Comparison of ENCODE assay signal across 10 cellular contexts in the genomic region with DNA sequence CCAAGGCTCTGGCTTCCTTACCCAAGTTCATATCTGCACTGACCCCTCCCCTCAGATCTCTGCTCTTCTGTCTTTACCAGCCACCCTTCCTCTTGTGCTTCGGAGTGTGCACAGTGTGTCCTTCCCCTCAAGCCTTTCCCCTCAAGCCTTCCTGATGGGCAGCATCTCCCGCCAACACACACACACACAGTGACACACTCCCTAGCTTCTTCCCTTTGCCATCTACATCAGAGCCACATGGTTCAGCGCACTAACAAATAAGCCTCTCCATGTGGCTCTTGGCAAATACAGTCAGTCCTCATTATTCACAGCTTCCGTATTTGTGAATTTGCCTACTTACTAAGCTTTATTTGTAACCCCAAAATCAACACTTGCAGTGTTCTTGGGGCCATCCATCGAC. TPM values are rescaled to one million over a fixed set of nuclear protein-coding genes. Genes with fewer than 3 reads are reported as not detected.
DNase-seq lines count a peak whose midpoint lies in the region; ATAC-seq and TF ChIP-seq lines count a peak whose summit lies in the region.
"Had no signal": no experiment of that assay in that cellular context is flagged by ENCODE, and none has a peak within 500 bp of the region (broad histone marks: within the 10 kb centered on the region; RNA-seq: fewer than 3 reads in every experiment).

No MANE protein-coding gene starts in this region.

- H3K27ac ChIP-seq in right atrium auricular region: peak overlapping the region; percentile 64 to 71

- H3K27me3 ChIP-seq in right atrium auricular region: no peaks in the 10 kb centered on the region

- H3K27me3 Mint-ChIP-seq in activated CD4-positive, alpha-beta memory T cell treated with anti-CD3 and anti-CD28 coated beads for 36 hours: no peaks in the 10 kb centered on the region

- CTCF ChIA-PET in activated CD4-positive, alpha-beta memory T cell treated with anti-CD3 and anti-CD28 coated beads for 36 hours (lab: Charles Lee): interaction anchor here (0.9 to 6.1 kb wide), 7 partner anchors 14 to 66 kb away, joined by 3 to 27 read pairs (median 3); no protein-coding TSS in a partner anchor

- no peaks in the 10 kb centered on the region for H3K9me3 ChIP-seq in right atrium auricular region

- intact Hi-C loops in activated CD4-positive, alpha-beta memory T cell treated with anti-CD3 and anti-CD28 coated beads for 36 hours (cut with micrococcal nuclease): no loop called here

- no peak for TF ChIP-seq CTCF in right atrium auricular region (IDR thresholded peaks at IDR 0.05)

- H3K36me3 ChIP-seq in right atrium auricular region: no peaks in the 10 kb centered on the region

- H3K4me3 Mint-ChIP-seq in activated CD4-positive, alpha-beta memory T cell treated with anti-CD3 and anti-CD28 coated beads for 36 hours: no peak overlapping the region
- H3K4me3 Mint-ChIP-seq in stimulated activated effector memory CD8-positive, alpha-beta T cell treated with anti-CD3 and anti-CD28 coated beads, Interleukin-12 subunit alpha, Interleukin-12 subunit beta, amount 100 ng/mL, for 72 hours: no peak overlapping the region

- H3K4me3 ChIP-seq in right atrium auricular region: no peak overlapping the region

- peak; percentile 71 for DNase-seq in KBM-7
- no peak for DNase-seq in activated CD4-positive, alpha-beta memory T cell treated with anti-CD3 and anti-CD28 coated beads for 36 hours
- no peak for DNase-seq in right atrium auricular region (ENCODE audit: low spot score)
- no peak for DNase-seq in stimulated activated effector memory CD8-positive, alpha-beta T cell treated with anti-CD3 and anti-CD28 coated beads, Interleukin-12 subunit alpha, Interleukin-12 subunit beta, amount 100 ng/mL, for 72 hours (ENCODE audit: low spot score in 2 of 2)
- DNase-seq in UCSD-AML1 (lab: John Stamatoyannopoulos, UW; ENCODE audit: unreplicated experiment): no peak
- DNase-seq in activated effector memory CD4-positive, alpha-beta T cell treated with anti-CD3 and anti-CD28 coated beads, Interleukin-2, amount 50 U/mL, for 16 hours: no peak
- no peak for DNase-seq in NCI-H1694 treated with DMSO at 0.1 percent for 48 hours (lab: John Stamatoyannopoulos, UW)
- DNase-seq: activated CD4-positive, alpha-beta T cell treated with anti-CD3 and anti-CD28 coated beads for 48 hours; IMR-90 had no signal

- in situ Hi-C loops in KBM-7 (cut with MboI; ENCODE audit: low pct_unique_long_range_greater_than_20kb, low sequenced_read_pairs): no loop called here

- peaks cover 20% of the 10 kb centered on the region for H3K36me3 Mint-ChIP-seq in activated CD4-positive, alpha-beta memory T cell treated with anti-CD3 and anti-CD28 coated beads for 36 hours
- H3K36me3 Mint-ChIP-seq in stimulated activated effector memory CD8-positive, alpha-beta T cell treated with anti-CD3 and anti-CD28 coated beads, Interleukin-12 subunit alpha, Interleukin-12 subunit beta, amount 100 ng/mL, for 72 hours: peaks cover 19% of the 10 kb centered on the region

- POLR2A ChIA-PET in activated CD4-positive, alpha-beta memory T cell treated with anti-CD3 and anti-CD28 coated beads for 36 hours (lab: Charles Lee): interaction anchor here (0.8 to 1.9 kb wide), 3 partner anchors 16 to 67 kb away, joined by 4 to 6 read pairs (median 4); no protein-coding TSS in a partner anchor

- ATAC-seq in stimulated activated effector memory CD8-positive, alpha-beta T cell treated with anti-CD3 and anti-CD28 coated beads, Interleukin-12 subunit alpha, Interleukin-12 subunit beta, amount 100 ng/mL, for 72 hours: no peak
- no peak for ATAC-seq in GM18861 (IDR thresholded peaks at IDR 0.05; ENCODE audit: unreplicated experiment)

- H3K4me1 Mint-ChIP-seq in activated CD4-positive, alpha-beta memory T cell treated with anti-CD3 and anti-CD28 coated beads for 36 hours (ENCODE audit: low read depth): peaks cover 76% of the 10 kb centered on the region
- peaks cover 77% of the 10 kb centered on the region for H3K4me1 Mint-ChIP-seq in stimulated activated effector memory CD8-positive, alpha-beta T cell treated with anti-CD3 and anti-CD28 coated beads, Interleukin-12 subunit alpha, Interleukin-12 subunit beta, amount 100 ng/mL, for 72 hours

- H3K9me3 Mint-ChIP-seq in activated CD4-positive, alpha-beta memory T cell treated with anti-CD3 and anti-CD28 coated beads for 36 hours: no peaks in the 10 kb centered on the region
- H3K9me3 Mint-ChIP-seq in stimulated activated effector memory CD8-positive, alpha-beta T cell treated with anti-CD3 and anti-CD28 coated beads, Interleukin-12 subunit alpha, Interleukin-12 subunit beta, amount 100 ng/mL, for 72 hours: no peaks in the 10 kb centered on the region

- peak overlapping the region; percentile 10 for H3K27ac Mint-ChIP-seq in activated CD4-positive, alpha-beta memory T cell treated with anti-CD3 and anti-CD28 coated beads for 36 hours
- H3K27ac Mint-ChIP-seq in stimulated activated effector memory CD8-positive, alpha-beta T cell treated with anti-CD3 and anti-CD28 coated beads, Interleukin-12 subunit alpha, Interleukin-12 subunit beta, amount 100 ng/mL, for 72 hours: peak overlapping the region; percentile 60

- H3K4me1 ChIP-seq in right atrium auricular region: peaks cover 0 to 43% of the 10 kb centered on the region in 2 donors

RNA-seq across cellular contexts. Expression of a gene that starts 37.5 kb away (rescaled TPM):
- 10 to 100 TPM; 33.6 to 37.5 TPM for total RNA-seq in activated CD4-positive, alpha-beta memory T cell treated with anti-CD3 and anti-CD28 coated beads for 36 hours
- total RNA-seq in right atrium auricular region: 10 to 100 TPM; 14.4 to 18.4 TPM
